In genomic region chr6:90459225-90459758, GRCh38 we compare ENCODE assay signal across 14 cellular contexts.
DNase-seq lines count a peak whose midpoint lies in the region; ATAC-seq and TF ChIP-seq lines count a peak whose summit lies in the region.
"Had no signal": no experiment of that assay in that cellular context is flagged by ENCODE, and none has a peak within 500 bp of the region (broad histone marks: within the 10 kb centered on the region; RNA-seq: fewer than 3 reads in every experiment).

No MANE protein-coding gene starts in this region.

- no peak for DNase-seq in activated CD8-positive, alpha-beta memory T cell treated with anti-CD3 and anti-CD28 coated beads, Interleukin-2, amount 10 ng/mL, durations not matched to agents 7 days and 5 days
- no peak for DNase-seq in activated CD8-positive, alpha-beta memory T cell treated with anti-CD3 and anti-CD28 coated beads, Interleukin-2, amount 50 U/mL, for 48 hours
- DNase-seq in LNCaP clone FGC (ENCODE audit: low read depth) (peak; percentile 4), islet precursor cell (peak; percentile 91), HAP-1 (ENCODE audit: low spot score in 2 of 2) (no peak), GM23338 (ENCODE audit: low spot score) (no peak), NCI-H128 (lab: John Stamatoyannopoulos, UW; ENCODE audit: unreplicated experiment) (no peak)
- DNase-seq in activated CD4-positive, alpha-beta memory T cell treated with anti-CD3 and anti-CD28 coated beads for 36 hours: no peak
- DNase-seq: kidney glomerular epithelial cell, NCI-H1092 treated with DMSO at 0.1 percent for 48 hours, occipital lobe, right lobe of liver had no signal

- POLR2A ChIA-PET in activated CD4-positive, alpha-beta memory T cell treated with anti-CD3 and anti-CD28 coated beads for 36 hours (lab: Charles Lee): interaction anchor here (0.7 to 6.8 kb wide), 8 partner anchors 8 to 203 kb away, joined by 3 to 98 read pairs (median 5); partner anchors contain the start of gene BACH2

- H3K79me2 ChIP-seq in GM23338 (replicated peaks; ENCODE audit: insufficient read depth): no peaks in the 10 kb centered on the region

- H3K4me3 ChIP-seq in LNCaP clone FGC (ENCODE audit: low read depth, low read length) (no peak overlapping the region), HAP-1 (no peak overlapping the region), GM23338 (no peak overlapping the region)
- H3K4me3 ChIP-seq: right lobe of liver, SJSA1, upper lobe of left lung had no signal

- no peaks in the 10 kb centered on the region for H3F3A ChIP-seq in GM23338 (replicated peaks; ENCODE audit: low read depth)

- in situ Hi-C loops in HAP-1 (cut with MboI; ENCODE audit: low sequenced_read_pairs): no loop called here

- H3K4me3 Mint-ChIP-seq in activated CD8-positive, alpha-beta memory T cell treated with anti-CD3 and anti-CD28 coated beads, Interleukin-2, amount 10 ng/mL, durations not matched to agents 7 days and 5 days: peak overlapping the region; percentile 65
- H3K4me3 Mint-ChIP-seq in activated CD4-positive, alpha-beta memory T cell treated with anti-CD3 and anti-CD28 coated beads for 36 hours: peak overlapping the region; percentile 40
- no peak overlapping the region for H3K4me3 Mint-ChIP-seq in GM23338

- no peaks in the 10 kb centered on the region for H3K27me3 Mint-ChIP-seq in activated CD8-positive, alpha-beta memory T cell treated with anti-CD3 and anti-CD28 coated beads, Interleukin-2, amount 10 ng/mL, durations not matched to agents 7 days and 5 days
- H3K27me3 Mint-ChIP-seq in activated CD4-positive, alpha-beta memory T cell treated with anti-CD3 and anti-CD28 coated beads for 36 hours: no peaks in the 10 kb centered on the region
- H3K27me3 Mint-ChIP-seq in GM23338 (ENCODE audit: insufficient read depth, low read depth, poor library complexity): peaks cover 2% of the 10 kb centered on the region

- no peak overlapping the region for H3K27ac ChIP-seq in GM23338 (ENCODE audit: low read depth)
- H3K27ac ChIP-seq: right lobe of liver, SJSA1, upper lobe of left lung had no signal

- peaks cover 77% of the 10 kb centered on the region for H3K4me1 Mint-ChIP-seq in activated CD8-positive, alpha-beta memory T cell treated with anti-CD3 and anti-CD28 coated beads, Interleukin-2, amount 10 ng/mL, durations not matched to agents 7 days and 5 days
- H3K4me1 Mint-ChIP-seq in activated CD4-positive, alpha-beta memory T cell treated with anti-CD3 and anti-CD28 coated beads for 36 hours (ENCODE audit: low read depth): peaks cover 92% of the 10 kb centered on the region
- H3K4me1 Mint-ChIP-seq in GM23338: no peaks in the 10 kb centered on the region

- no peaks in the 10 kb centered on the region for H3K9me3 Mint-ChIP-seq in activated CD8-positive, alpha-beta memory T cell treated with anti-CD3 and anti-CD28 coated beads, Interleukin-2, amount 10 ng/mL, durations not matched to agents 7 days and 5 days (ENCODE audit: low read depth)
- no peaks in the 10 kb centered on the region for H3K9me3 Mint-ChIP-seq in activated CD4-positive, alpha-beta memory T cell treated with anti-CD3 and anti-CD28 coated beads for 36 hours
- H3K9me3 Mint-ChIP-seq in GM23338: peaks cover 8% of the 10 kb centered on the region; the same call in 2 of the 3 replicates

- ATAC-seq in activated CD8-positive, alpha-beta memory T cell treated with anti-CD3 and anti-CD28 coated beads, Interleukin-2, amount 10 ng/mL, durations not matched to agents 7 days and 5 days: no peak
- ATAC-seq in GM23338: no peak

- no peaks in the 10 kb centered on the region for H3K9me2 ChIP-seq in GM23338 (ENCODE audit: insufficient read depth)

- H3K4me2 ChIP-seq in GM23338: no peak overlapping the region

- H3K4me1 ChIP-seq in HAP-1 (no peaks in the 10 kb centered on the region), GM23338 (ENCODE audit: insufficient read depth) (no peaks in the 10 kb centered on the region)
- H3K4me1 ChIP-seq: right lobe of liver, SJSA1, upper lobe of left lung had no signal

- no peaks in the 10 kb centered on the region for H3K9me3 ChIP-seq in HAP-1
- H3K9me3 ChIP-seq: right lobe of liver, SJSA1, upper lobe of left lung had no signal

- H2AFZ ChIP-seq in GM23338: no peak overlapping the region; the same call in 1 of the 2 replicates

- no peak for TF ChIP-seq CTCF in LNCaP clone FGC (IDR thresholded peaks at IDR 0.05; ENCODE audit: control insufficient read depth, extremely low read depth, insufficient read depth)
- no peak for TF ChIP-seq CTCF in GM23338 (conservative IDR thresholded peaks at IDR 0.05; ENCODE audit: low read depth in 2 of 2)

- peak overlapping the region; percentile 93 for H3K27ac Mint-ChIP-seq in activated CD8-positive, alpha-beta memory T cell treated with anti-CD3 and anti-CD28 coated beads, Interleukin-2, amount 10 ng/mL, durations not matched to agents 7 days and 5 days
- peak overlapping the region; percentile 95 for H3K27ac Mint-ChIP-seq in activated CD4-positive, alpha-beta memory T cell treated with anti-CD3 and anti-CD28 coated beads for 36 hours
- H3K27ac Mint-ChIP-seq in GM23338: no peak overlapping the region

- H3K36me3 Mint-ChIP-seq in activated CD8-positive, alpha-beta memory T cell treated with anti-CD3 and anti-CD28 coated beads, Interleukin-2, amount 10 ng/mL, durations not matched to agents 7 days and 5 days: peaks cover 22% of the 10 kb centered on the region
- no peaks in the 10 kb centered on the region for H3K36me3 Mint-ChIP-seq in activated CD4-positive, alpha-beta memory T cell treated with anti-CD3 and anti-CD28 coated beads for 36 hours
- H3K36me3 Mint-ChIP-seq in GM23338 (ENCODE audit: low read depth): no peaks in the 10 kb centered on the region

- CTCF ChIA-PET in activated CD8-positive, alpha-beta memory T cell treated with anti-CD3 and anti-CD28 coated beads, Interleukin-2, amount 10 ng/mL, durations not matched to agents 7 days and 5 days (lab: Charles Lee): interaction anchor here (1.0 to 6.2 kb wide), 7 partner anchors 13 to 76 kb away, joined by 3 to 46 read pairs (median 5); no protein-coding TSS in a partner anchor
- CTCF ChIA-PET in activated CD4-positive, alpha-beta memory T cell treated with anti-CD3 and anti-CD28 coated beads for 36 hours (lab: Charles Lee): interaction anchor here (1.0 to 6.3 kb wide), 5 partner anchors 16 to 172 kb away, joined by 3 to 54 read pairs (median 5); no protein-coding TSS in a partner anchor

- no peaks in the 10 kb centered on the region for H4K20me1 ChIP-seq in GM23338 (replicated peaks; ENCODE audit: insufficient read depth)

- H3K27me3 ChIP-seq in HAP-1 (ENCODE audit: low read depth) (no peaks in the 10 kb centered on the region), GM23338 (ENCODE audit: insufficient read depth) (no peaks in the 10 kb centered on the region)
- H3K27me3 ChIP-seq: right lobe of liver, SJSA1, upper lobe of left lung had no signal

- intact Hi-C loops in activated CD4-positive, alpha-beta memory T cell treated with anti-CD3 and anti-CD28 coated beads for 36 hours (cut with micrococcal nuclease): loop anchor here (5.0 kb wide), 1 partner anchor 452 kb away; no protein-coding TSS in a partner anchor

- H3K36me3 ChIP-seq in HAP-1 (replicated peaks): no peaks in the 10 kb centered on the region
- H3K36me3 ChIP-seq in GM23338 (ENCODE audit: insufficient read depth): no peaks in the 10 kb centered on the region
- H3K36me3 ChIP-seq: right lobe of liver, SJSA1, upper lobe of left lung had no signal

TF ChIP-seq in GM23338, 12 proteins besides CTCF, POLR2A, EP300 and RAD21 (continues in another document):
- TF ChIP-seq CREB1 (CRISPR knock-in tag; IDR thresholded peaks at IDR 0.05; ENCODE audit: low read depth): no peak

Comparison
In these comparisons a context has a peak if more than half of its experiments do, and no peak if none do; other contexts are left out.
1. DNase-seq: peak in LNCaP clone FGC (single experiment) and islet precursor cell (single experiment); none in activated CD8-positive, alpha-beta memory T cell treated with anti-CD3 and anti-CD28 coated beads, Interleukin-2, amount 10 ng/mL, durations not matched to agents 7 days and 5 days (single experiment), activated CD8-positive, alpha-beta memory T cell treated with anti-CD3 and anti-CD28 coated beads, Interleukin-2, amount 50 U/mL, for 48 hours (single experiment), activated CD4-positive, alpha-beta memory T cell treated with anti-CD3 and anti-CD28 coated beads for 36 hours (single experiment), HAP-1 (0 of 2), GM23338 (single experiment) and NCI-H128 (single experiment).